In genomic region chr3:14324224-14324944, GRCh38 we compare ENCODE assay signal across 17 cellular contexts.
DNase-seq lines count a peak whose midpoint lies in the region; ATAC-seq, FAIRE-seq and TF ChIP-seq lines count a peak whose summit lies in the region.
"Had no signal": no experiment of that assay in that cellular context is flagged by ENCODE, and none has a peak within 500 bp of the region (broad histone marks: within the 10 kb centered on the region; RNA-seq: fewer than 3 reads in every experiment).

No MANE protein-coding gene starts in this region.

- H3K14ac ChIP-seq in mesenchymal stem cell (ENCODE audit: low read length in 2 of 2), result no peak overlapping the region

- H3K4me1 Mint-ChIP-seq in activated naive CD8-positive, alpha-beta T cell treated with anti-CD3 and anti-CD28 coated beads for 36 hours, result no peaks in the 10 kb centered on the region
- H3K4me1 Mint-ChIP-seq: immature natural killer cell had no signal

- peaks cover 2% of the 10 kb centered on the region for H3K9me3 Mint-ChIP-seq in activated naive CD8-positive, alpha-beta T cell treated with anti-CD3 and anti-CD28 coated beads for 36 hours

- ATAC-seq in HepG2 (no peak), right lobe of liver (no peak), GM18502 (IDR thresholded peaks at IDR 0.05; ENCODE audit: poor library complexity, unreplicated experiment) (no peak)
- no peak for ATAC-seq in activated CD4-positive, CD25-positive, alpha-beta regulatory T cell treated with anti-CD3 and anti-CD28 coated beads, Interleukin-2, amount 50 U/mL, for 24 hours
- ATAC-seq: naive thymus-derived CD4-positive, alpha-beta T cell had no signal

- CTCF ChIA-PET in HepG2 (lab: Yijun Ruan, JAX; ENCODE audit: low intra/inter-chr PET ratio, low total read pairs), result no interaction called here

- FAIRE-seq in HepG2 (lab: Jason Lieb, UNC), result no peak
- FAIRE-seq: colon, TTC549 had no signal

- no peaks in the 10 kb centered on the region for H4K20me1 ChIP-seq in HepG2 (ENCODE audit: insufficient read depth, low read length)

- H3K9me3 ChIP-seq in HepG2 (ENCODE audit: low read length) (no peaks in the 10 kb centered on the region), right lobe of liver (no peaks in the 10 kb centered on the region), mesenchymal stem cell (ENCODE audit: control insufficient read depth, low read length) (peaks cover 7% of the 10 kb centered on the region)

- no peaks in the 10 kb centered on the region for H3K79me2 ChIP-seq in HepG2 (ENCODE audit: insufficient read depth, low read length)

- intact Hi-C loops in HepG2 (cut with micrococcal nuclease; ENCODE audit: unreplicated experiment) (no loop called here), right lobe of liver (cut with DNase I) (no loop called here)

- H3K79me1 ChIP-seq in mesenchymal stem cell (replicated peaks; ENCODE audit: low read length, poor library complexity, severe bottlenecking), result no peaks in the 10 kb centered on the region

- no peak overlapping the region for H3K4me3 Mint-ChIP-seq in activated naive CD8-positive, alpha-beta T cell treated with anti-CD3 and anti-CD28 coated beads for 36 hours
- H3K4me3 Mint-ChIP-seq: activated naive CD4-positive, alpha-beta T cell treated with anti-CD3 and anti-CD28 coated beads for 36 hours; immature natural killer cell; naive thymus-derived CD4-positive, alpha-beta T cell had no signal

- TF ChIP-seq POLR2A in HepG2 (IDR thresholded peaks at IDR 0.05; ENCODE audit: insufficient read depth in 1 of 2, low read depth in 2 of 2, low read length in 2 of 2), result no peak
- TF ChIP-seq POLR2A in right lobe of liver (IDR thresholded peaks at IDR 0.05), result no peak

- POLR2A ChIA-PET in HepG2 (lab: Yijun Ruan, JAX), result no interaction called here

- peak overlapping the region; percentile 5 for H4K8ac ChIP-seq in mesenchymal stem cell (ENCODE audit: low read length)

- H2AFZ ChIP-seq in HepG2 (ENCODE audit: low read length) (no peak overlapping the region), mesenchymal stem cell (ENCODE audit: low read depth, low read length) (peak overlapping the region; percentile 49)

- in situ Hi-C loops in HepG2 (cut with HindIII; ENCODE audit: extremely low pct_ligation_motif_present, low pct_unique_long_range_greater_than_20kb) (no loop called here), brain microvascular endothelial cell (cut with HindIII; ENCODE audit: low pct_ligation_motif_present, low sequenced_read_pairs) (no loop called here)

- H3K4me3 ChIP-seq in HepG2 (replicated peaks in 1 of 3; ENCODE audit: insufficient read depth in 1 of 3, low read depth in 2 of 3, low read length in 3 of 3) (no peak overlapping the region), right lobe of liver (no peak overlapping the region), brain microvascular endothelial cell (ENCODE audit: low read depth, low read length) (no peak overlapping the region), mesenchymal stem cell (ENCODE audit: insufficient read depth in 1 of 2, low read depth in 1 of 2, low read length in 2 of 2) (no peak overlapping the region)
- H3K4me3 ChIP-seq: skin epidermis, upper lobe of left lung had no signal

- 80% methylated on average over 11 of the region's 13 CpGs for WGBS in HepG2 (ENCODE audit: low lambda C conversion rate)
- 79% methylated on average over 5 of the region's 13 CpGs for whole genome bisulfite sequencing in right lobe of liver (ENCODE audit: insufficient coverage, low coverage, low lambda C conversion rate, missing lambda C conversion rate)
- 62% methylated on average over 12 of the region's 13 CpGs for WGBS in mesenchymal stem cell

- H2BK120ac ChIP-seq in mesenchymal stem cell (ENCODE audit: low read depth, low read length), result no peak overlapping the region

- no peak overlapping the region for H3K27ac ChIP-seq in HepG2 (ENCODE audit: extremely low read length, insufficient read depth, low read length)
- H3K27ac ChIP-seq in right lobe of liver, result no peak overlapping the region
- no peak overlapping the region for H3K27ac ChIP-seq in brain microvascular endothelial cell
- H3K27ac ChIP-seq in mesenchymal stem cell (ENCODE audit: low read length, poor library complexity, severe bottlenecking), result no peak overlapping the region
- H3K27ac ChIP-seq: skin epidermis had no signal

- no peak overlapping the region for H3K27ac Mint-ChIP-seq in activated naive CD8-positive, alpha-beta T cell treated with anti-CD3 and anti-CD28 coated beads for 36 hours
- H3K27ac Mint-ChIP-seq: activated naive CD4-positive, alpha-beta T cell treated with anti-CD3 and anti-CD28 coated beads for 36 hours; immature natural killer cell; naive thymus-derived CD4-positive, alpha-beta T cell had no signal

- H3K23ac ChIP-seq in mesenchymal stem cell (ENCODE audit: low read length in 2 of 2), result no peak overlapping the region

- H3K27me3 Mint-ChIP-seq in activated naive CD8-positive, alpha-beta T cell treated with anti-CD3 and anti-CD28 coated beads for 36 hours, result no peaks in the 10 kb centered on the region

- TF ChIP-seq CTCF in HepG2 (CRISPR knock-in tag; IDR thresholded peaks at IDR 0.05) (no peak), right lobe of liver (IDR thresholded peaks at IDR 0.05) (no peak), brain microvascular endothelial cell (IDR thresholded peaks at IDR 0.05; ENCODE audit: low read depth, low read length, missing control alignments) (no peak)

- H3K9ac ChIP-seq in HepG2 (ENCODE audit: insufficient read depth, low read depth, low read length), result no peak overlapping the region
- no peak overlapping the region for H3K9ac ChIP-seq in mesenchymal stem cell (ENCODE audit: low read length)

- H2BK5ac ChIP-seq in mesenchymal stem cell (ENCODE audit: low read depth, low read length, poor library complexity, severe bottlenecking), result no peak overlapping the region

- TF ChIP-seq RAD21 in HepG2 (CRISPR knock-in tag; IDR thresholded peaks at IDR 0.05), result no peak

- no peak overlapping the region for H2AK5ac ChIP-seq in mesenchymal stem cell (ENCODE audit: low read length, severe bottlenecking)

- TF ChIP-seq EP300 in HepG2 (IDR thresholded peaks at IDR 0.05; ENCODE audit: low read depth in 2 of 2, low read length in 2 of 2), result no peak
- TF ChIP-seq EP300 in HepG2 (CRISPR knock-in tag; IDR thresholded peaks at IDR 0.05; ENCODE audit: borderline replicate concordance), result no peak

- peak overlapping the region; percentile 32 for H2BK15ac ChIP-seq in mesenchymal stem cell (ENCODE audit: low read depth, poor library complexity, severe bottlenecking)

- no TSS peak for BruUV-seq in HepG2 (replicated peaks; lab: Mats Ljungman, UMichigan)

- peak overlapping the region; percentile 4 to 23 for H3K18ac ChIP-seq in mesenchymal stem cell (ENCODE audit: low read depth in 1 of 2, low read length in 2 of 2)

- H3K36me3 ChIP-seq in HepG2 (replicated peaks in 1 of 2; ENCODE audit: control insufficient read depth in 1 of 2, insufficient read depth in 2 of 2, low read length in 2 of 2), result no peaks in the 10 kb centered on the region
- H3K36me3 ChIP-seq in right lobe of liver, result no peaks in the 10 kb centered on the region
- H3K36me3 ChIP-seq in brain microvascular endothelial cell (replicated peaks), result no peaks in the 10 kb centered on the region
- H3K36me3 ChIP-seq in mesenchymal stem cell (ENCODE audit: control insufficient read depth in 1 of 2, insufficient read depth in 2 of 2, low read depth in 1 of 2, low read length in 2 of 2), result no peaks in the 10 kb centered on the region
- H3K36me3 ChIP-seq: upper lobe of left lung had no signal

- no peak for DNase-seq in HepG2 (ENCODE audit: low spot score)
- no peak for DNase-seq in right lobe of liver
- DNase-seq in brain microvascular endothelial cell, result peak; percentile 2
- DNase-seq in mesenchymal stem cell, result peak; percentile 34
- DNase-seq in activated T-cell treated with anti-CD3 and anti-CD28 coated beads, Interleukin-2, amount 50 U/mL, for 48 hours, result no peak
- DNase-seq in activated naive CD8-positive, alpha-beta T cell treated with anti-CD3 and anti-CD28 coated beads for 36 hours, result no peak
- DNase-seq: activated CD8-positive, alpha-beta memory T cell treated with anti-CD3 and anti-CD28 coated beads for 24 hours; activated naive CD4-positive, alpha-beta T cell treated with anti-CD3 and anti-CD28 coated beads for 36 hours; Calu3; immature natural killer cell; naive thymus-derived CD4-positive, alpha-beta T cell; upper lobe of left lung had no signal

- H2BK12ac ChIP-seq in mesenchymal stem cell (ENCODE audit: low read length in 2 of 2), result peak overlapping the region in 1 of 2 experiments; percentile 3

- no peak overlapping the region for H4K91ac ChIP-seq in mesenchymal stem cell (ENCODE audit: low read length)

- no peaks in the 10 kb centered on the region for H3K36me3 Mint-ChIP-seq in activated naive CD8-positive, alpha-beta T cell treated with anti-CD3 and anti-CD28 coated beads for 36 hours
- H3K36me3 Mint-ChIP-seq: immature natural killer cell; naive thymus-derived CD4-positive, alpha-beta T cell had no signal

- no peak overlapping the region for H3K4ac ChIP-seq in mesenchymal stem cell (ENCODE audit: low read depth in 1 of 2, low read length in 2 of 2)

- H3K4me1 ChIP-seq in HepG2 (ENCODE audit: insufficient read depth, low read length), result peaks cover 42% of the 10 kb centered on the region
- no peaks in the 10 kb centered on the region for H3K4me1 ChIP-seq in right lobe of liver
- H3K4me1 ChIP-seq in mesenchymal stem cell (ENCODE audit: control insufficient read depth, insufficient read depth, low read depth, low read length), result peaks cover 6% of the 10 kb centered on the region

- H3K27me3 ChIP-seq in HepG2 (ENCODE audit: control insufficient read depth in 1 of 2, insufficient read depth in 2 of 2, low read length in 2 of 2) (no peaks in the 10 kb centered on the region), right lobe of liver (no peaks in the 10 kb centered on the region), brain microvascular endothelial cell (replicated peaks) (no peaks in the 10 kb centered on the region), mesenchymal stem cell (ENCODE audit: control insufficient read depth in 1 of 2, insufficient read depth in 1 of 2, low read length in 2 of 2) (peaks cover 0 to 3% of the 10 kb centered on the region in 2 experiments)
- H3K27me3 ChIP-seq: upper lobe of left lung had no signal

- H3K4me2 ChIP-seq in HepG2 (ENCODE audit: low read depth, low read length) (no peak overlapping the region), mesenchymal stem cell (ENCODE audit: low read length, poor library complexity, severe bottlenecking) (no peak overlapping the region)

TF ChIP-seq in HepG2, 621 proteins besides CTCF, POLR2A, EP300 and RAD21 (continues in another document):
- TF ChIP-seq REL (CRISPR knock-in tag; conservative IDR thresholded peaks at IDR 0.05), result no peak

Comparison
In these comparisons a context has a peak if more than half of its experiments do, and no peak if none do; other contexts are left out.
1. DNase-seq: peak in brain microvascular endothelial cell (single experiment) and mesenchymal stem cell (single experiment); none in HepG2 (single experiment), right lobe of liver (0 of 3), activated T-cell treated with anti-CD3 and anti-CD28 coated beads, Interleukin-2, amount 50 U/mL, for 48 hours (0 of 2) and activated naive CD8-positive, alpha-beta T cell treated with anti-CD3 and anti-CD28 coated beads for 36 hours (single experiment).